ENCODE assay signal across 30 cellular contexts in the genomic region with DNA sequence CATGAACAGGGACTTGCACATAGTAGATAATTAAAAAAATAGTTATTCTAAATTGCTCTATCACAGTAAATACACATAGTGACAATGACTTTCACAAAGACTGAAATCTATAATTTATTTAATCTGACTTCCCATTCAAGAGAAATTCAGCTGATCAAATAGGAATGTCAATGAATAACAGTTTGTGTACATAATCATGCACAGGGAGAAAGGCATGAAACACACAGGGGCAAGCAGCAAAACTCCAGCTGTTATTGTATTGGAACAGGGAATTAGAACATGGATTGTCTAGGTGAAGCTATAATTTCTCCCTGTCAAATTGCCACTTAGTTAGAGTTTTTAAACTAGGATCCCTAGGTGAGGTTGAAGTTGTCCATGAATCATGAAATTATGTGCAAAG.
"Had no signal": no experiment of that assay in that cellular context is flagged by ENCODE, and none has a peak within 500 bp of the region (broad histone marks: within the 10 kb centered on the region; RNA-seq: fewer than 3 reads in every experiment).

No MANE protein-coding gene starts in this region.

- H3K4me3 ChIP-seq: esophagus muscularis mucosa, gastrocnemius medialis, heart left ventricle had no signal

- H3K4me1 ChIP-seq: esophagus muscularis mucosa, foreskin keratinocyte, gastrocnemius medialis, heart left ventricle had no signal

- H3K9me3 ChIP-seq: esophagus muscularis mucosa, gastrocnemius medialis had no signal

- DNase-seq: activated CD4-positive, alpha-beta memory T cell treated with anti-CD3 and anti-CD28 coated beads for 36 hours; activated CD4-positive, alpha-beta T cell treated with anti-CD3 and anti-CD28 coated beads for 36 hours; activated CD4-positive, alpha-beta T cell treated with anti-CD3 and anti-CD28 coated beads, Interleukin-2, amount 10 ng/mL, durations not matched to agents 24 days and 14 days; activated CD4-positive, CD25-positive, alpha-beta regulatory T cell; activated CD4-positive, CD25-positive, alpha-beta regulatory T cell treated with anti-CD3 and anti-CD28 coated beads, Interleukin-2, amount 50 U/mL, for 72 hours; activated CD8-positive, alpha-beta memory T cell treated with anti-CD3 and anti-CD28 coated beads, Interleukin-2, amount 10 ng/mL, durations not matched to agents 7 days and 5 days; activated CD8-positive, alpha-beta memory T cell treated with anti-CD3 and anti-CD28 coated beads, Interleukin-2, amount 50 U/mL, for 4 hours; activated CD8-positive, alpha-beta T cell treated with anti-CD3 and anti-CD28 coated beads, Interleukin-2, amount 10 ng/mL, durations not matched to agents 7 days and 5 days; activated gamma-delta T cell; activated naive CD4-positive, alpha-beta T cell; activated naive CD4-positive, alpha-beta T cell treated with anti-CD3 and anti-CD28 coated beads, Interleukin-2, amount 10 ng/mL, durations not matched to agents 7 days and 5 days; activated naive CD8-positive, alpha-beta T cell treated with anti-CD3 and anti-CD28 coated beads, Interleukin-2, amount 10 ng/mL, durations not matched to agents 7 days and 5 days; activated T-cell treated with anti-CD3 and anti-CD28 coated beads for 4 hours; activated T-cell treated with anti-CD3 and anti-CD28 coated beads, Interleukin-2, amount 50 U/mL, for 24 hours; activated T-cell treated with anti-CD3 and anti-CD28 coated beads, Interleukin-2, amount 50 U/mL, for 72 hours; amniotic stem cell; anterior cingulate cortex; caudate nucleus; cortex of kidney; dermis blood vessel endothelial cell; effector CD4-positive, alpha-beta T cell; effector memory CD8-positive, alpha-beta T cell; erythroblast; foreskin keratinocyte; gastrocnemius medialis; glutamatergic neuron; heart left ventricle; T-helper 2 cell had no signal

- ATAC-seq: activated CD4-positive, alpha-beta T cell treated with anti-CD3 and anti-CD28 coated beads for 36 hours; activated CD8-positive, alpha-beta memory T cell treated with anti-CD3 and anti-CD28 coated beads, Interleukin-2, amount 10 ng/mL, durations not matched to agents 7 days and 5 days; activated CD8-positive, alpha-beta T cell treated with anti-CD3 and anti-CD28 coated beads, Interleukin-2, amount 10 ng/mL, durations not matched to agents 7 days and 5 days; activated naive CD4-positive, alpha-beta T cell treated with anti-CD3 and anti-CD28 coated beads, Interleukin-2, amount 50 U/mL, for 72 hours; activated T-cell treated with anti-CD3 and anti-CD28 coated beads, Interleukin-2, amount 50 U/mL, for 72 hours; effector memory CD8-positive, alpha-beta T cell; foreskin keratinocyte; gastrocnemius medialis; heart left ventricle had no signal

- H3K27ac ChIP-seq: esophagus muscularis mucosa, foreskin keratinocyte, gastrocnemius medialis, heart left ventricle had no signal

- H3K27me3 ChIP-seq: esophagus muscularis mucosa, foreskin keratinocyte, gastrocnemius medialis, heart left ventricle had no signal

- H3K36me3 ChIP-seq: esophagus muscularis mucosa, gastrocnemius medialis, heart left ventricle had no signal
